In genomic region chr6:47144306-47144705, GRCh38 we compare ENCODE assay signal across 25 cellular contexts.
A peak's percentile ranks its signal among the peaks of the same experiment; 100 is the strongest.
DNase-seq lines count a peak whose midpoint lies in the region; ATAC-seq, FAIRE-seq and TF ChIP-seq lines count a peak whose summit lies in the region.
"Had no signal": no experiment of that assay in that cellular context is flagged by ENCODE, and none has a peak within 500 bp of the region (broad histone marks: within the 10 kb centered on the region; RNA-seq: fewer than 3 reads in every experiment).

No MANE protein-coding gene starts in this region.

- ATAC-seq in Right ventricle myocardium superior (ENCODE audit: poor library complexity) (peak; percentile 82), heart right ventricle (peak in 6 of 8 donors; percentile 56 to 85 (median 70))
- ATAC-seq: left lobe of liver had no signal

- peaks cover 0 to 25% of the 10 kb centered on the region in 2 donors for H3K4me1 ChIP-seq in right atrium auricular region
- peaks cover 3% of the 10 kb centered on the region for H3K4me1 ChIP-seq in astrocyte (ENCODE audit: insufficient read depth, low read length)
- H3K4me1 ChIP-seq in heart right ventricle = peaks cover 0 to 24% (median 10%) of the 10 kb centered on the region in 9 donors
- H3K4me1 ChIP-seq: prostate gland had no signal

- peak overlapping the region; percentile 84 for H3K27ac Mint-ChIP-seq in astrocyte (ENCODE audit: unreplicated experiment)
- no peak overlapping the region for H3K27ac Mint-ChIP-seq in activated CD4-positive, alpha-beta memory T cell treated with anti-CD3 and anti-CD28 coated beads, Interleukin-2, amount 10 ng/mL, durations not matched to agents 7 days and 5 days
- H3K27ac Mint-ChIP-seq: activated naive CD4-positive, alpha-beta T cell treated with anti-CD3 and anti-CD28 coated beads, Interleukin-2, amount 50 U/mL, for 24 hours; endodermal cell; HFFc6; T-helper 1 cell treated with Interleukin-12 subunit alpha and Interleukin-12 subunit beta and Interleukin-4 antibody, amounts not matched to agents 30 μg/mL and 1 μg/mL, for 36 hours had no signal

- no peaks in the 10 kb centered on the region for H3K36me3 Mint-ChIP-seq in astrocyte (ENCODE audit: low read depth, unreplicated experiment)
- H3K36me3 Mint-ChIP-seq in activated CD4-positive, alpha-beta memory T cell treated with anti-CD3 and anti-CD28 coated beads, Interleukin-2, amount 10 ng/mL, durations not matched to agents 7 days and 5 days (ENCODE audit: low read depth) = no peaks in the 10 kb centered on the region
- H3K36me3 Mint-ChIP-seq: activated naive CD4-positive, alpha-beta T cell treated with anti-CD3 and anti-CD28 coated beads, Interleukin-2, amount 50 U/mL, for 24 hours had no signal

- no peaks in the 10 kb centered on the region for H3K27me3 Mint-ChIP-seq in astrocyte (ENCODE audit: low read depth, unreplicated experiment)
- H3K27me3 Mint-ChIP-seq in activated CD4-positive, alpha-beta memory T cell treated with anti-CD3 and anti-CD28 coated beads, Interleukin-2, amount 10 ng/mL, durations not matched to agents 7 days and 5 days = peaks cover 3% of the 10 kb centered on the region

- no peaks in the 10 kb centered on the region for H3K36me3 ChIP-seq in right atrium auricular region
- H3K36me3 ChIP-seq in astrocyte (ENCODE audit: insufficient read depth, low read length) = no peaks in the 10 kb centered on the region
- no peaks in the 10 kb centered on the region for H3K36me3 ChIP-seq in heart right ventricle
- H3K36me3 ChIP-seq: cardiac muscle cell, prostate gland, thoracic aorta had no signal

- H3K4me3 ChIP-seq in right atrium auricular region (no peak overlapping the region), astrocyte (ENCODE audit: insufficient read depth, low read depth, low read length) (no peak overlapping the region), heart right ventricle (no peak overlapping the region)
- H3K4me3 ChIP-seq: cardiac muscle cell, prostate gland, thoracic aorta had no signal

- H3K9me3 Mint-ChIP-seq in astrocyte (ENCODE audit: unreplicated experiment) = no peaks in the 10 kb centered on the region
- H3K9me3 Mint-ChIP-seq in activated CD4-positive, alpha-beta memory T cell treated with anti-CD3 and anti-CD28 coated beads, Interleukin-2, amount 10 ng/mL, durations not matched to agents 7 days and 5 days = no peaks in the 10 kb centered on the region
- H3K9me3 Mint-ChIP-seq: activated naive CD4-positive, alpha-beta T cell treated with anti-CD3 and anti-CD28 coated beads, Interleukin-2, amount 50 U/mL, for 24 hours; HFFc6; T-helper 1 cell treated with Interleukin-12 subunit alpha and Interleukin-12 subunit beta and Interleukin-4 antibody, amounts not matched to agents 30 μg/mL and 1 μg/mL, for 36 hours had no signal

- no peak for FAIRE-seq in astrocyte (lab: Jason Lieb, UNC)
- FAIRE-seq: G401.6 had no signal

- no peak overlapping the region for H3K4me2 ChIP-seq in astrocyte (ENCODE audit: low read length)

- peaks cover 31% of the 10 kb centered on the region for H3K4me1 Mint-ChIP-seq in astrocyte (ENCODE audit: low read depth, unreplicated experiment)
- no peaks in the 10 kb centered on the region for H3K4me1 Mint-ChIP-seq in activated CD4-positive, alpha-beta memory T cell treated with anti-CD3 and anti-CD28 coated beads, Interleukin-2, amount 10 ng/mL, durations not matched to agents 7 days and 5 days
- H3K4me1 Mint-ChIP-seq: activated naive CD4-positive, alpha-beta T cell treated with anti-CD3 and anti-CD28 coated beads, Interleukin-2, amount 50 U/mL, for 24 hours had no signal

- H3K79me2 ChIP-seq in astrocyte (ENCODE audit: insufficient read depth, low read length) = no peaks in the 10 kb centered on the region

- H2AFZ ChIP-seq in astrocyte (ENCODE audit: low read depth, low read length) = no peak overlapping the region

- H3K4me3 Mint-ChIP-seq in astrocyte (ENCODE audit: unreplicated experiment) = no peak overlapping the region
- H3K4me3 Mint-ChIP-seq in activated CD4-positive, alpha-beta memory T cell treated with anti-CD3 and anti-CD28 coated beads, Interleukin-2, amount 10 ng/mL, durations not matched to agents 7 days and 5 days = no peak overlapping the region
- H3K4me3 Mint-ChIP-seq: activated naive CD4-positive, alpha-beta T cell treated with anti-CD3 and anti-CD28 coated beads, Interleukin-2, amount 50 U/mL, for 24 hours; endodermal cell; HFFc6; T-helper 1 cell treated with Interleukin-12 subunit alpha and Interleukin-12 subunit beta and Interleukin-4 antibody, amounts not matched to agents 30 μg/mL and 1 μg/mL, for 36 hours had no signal

- POLR2A ChIA-PET in activated CD4-positive, alpha-beta memory T cell treated with anti-CD3 and anti-CD28 coated beads, Interleukin-2, amount 10 ng/mL, durations not matched to agents 7 days and 5 days (lab: Charles Lee) = no interaction called here

- DNase-seq in Right ventricle myocardium superior (no peak), right atrium auricular region (ENCODE audit: low spot score) (no peak), astrocyte (ENCODE audit: low read depth) (peak; percentile 71), heart right ventricle (no peak), stromal cell of bone marrow (ENCODE audit: low read depth) (peak; percentile 26), activated gamma-delta T cell (lab: John Stamatoyannopoulos, UW) (no peak)
- no peak for DNase-seq in activated CD4-positive, alpha-beta memory T cell treated with anti-CD3 and anti-CD28 coated beads, Interleukin-2, amount 10 ng/mL, durations not matched to agents 7 days and 5 days
- no peak for DNase-seq in activated T-cell treated with anti-CD3 and anti-CD28 coated beads, Interleukin-2, amount 50 U/mL, for 1 hour
- DNase-seq: ACHN; Caco-2; endodermal cell; HFFc6; hippocampal formation; NCI-H2029; NCI-H526; RPMI8226; stimulated activated CD4-positive, alpha-beta T cell treated with anti-CD3 and anti-CD28 coated beads, Interleukin-2, amount 100 ng/mL, for 24 hours; stimulated activated CD8-positive, alpha-beta memory T cell treated with anti-CD3 and anti-CD28 coated beads, Interleukin-4, amount 100 ng/mL, for 48 hours had no signal

- H3K9me3 ChIP-seq in right atrium auricular region (no peaks in the 10 kb centered on the region), astrocyte (ENCODE audit: insufficient read depth, low read depth, low read length) (no peaks in the 10 kb centered on the region), heart right ventricle (peaks cover 0 to 11% (median 0%) of the 10 kb centered on the region in 11 donors)
- H3K9me3 ChIP-seq: prostate gland, thoracic aorta had no signal

- H4K20me1 ChIP-seq in astrocyte (ENCODE audit: insufficient read depth, low read length) = no peaks in the 10 kb centered on the region

- H3K9ac ChIP-seq in astrocyte (ENCODE audit: low read length) = no peak overlapping the region

- CTCF ChIA-PET in activated CD4-positive, alpha-beta memory T cell treated with anti-CD3 and anti-CD28 coated beads, Interleukin-2, amount 10 ng/mL, durations not matched to agents 7 days and 5 days (lab: Charles Lee) = no interaction called here

- intact Hi-C loops in Right ventricle myocardium superior (cut with DNase I) = loop anchor here (10.0 kb wide), 1 partner anchor 100 kb away; no protein-coding TSS in a partner anchor
- intact Hi-C loops in heart right ventricle (cut with DNase I) = no loop called here

- WGBS in heart right ventricle, 2 donors = 58 to 72% methylated on average over 4 of the region's 4 CpGs

- TF ChIP-seq CTCF in right atrium auricular region (IDR thresholded peaks at IDR 0.05) = no peak
- no peak for TF ChIP-seq CTCF in astrocyte (IDR thresholded peaks at IDR 0.05; ENCODE audit: insufficient read depth, low read depth, low read length)
- no peak for TF ChIP-seq CTCF in heart right ventricle (IDR thresholded peaks at IDR 0.05)

- H3K27me3 ChIP-seq in right atrium auricular region (no peaks in the 10 kb centered on the region), astrocyte (ENCODE audit: insufficient read depth, low read length) (no peaks in the 10 kb centered on the region), heart right ventricle (no peaks in the 10 kb centered on the region)
- H3K27me3 ChIP-seq: cardiac muscle cell had no signal

- H3K27ac ChIP-seq in right atrium auricular region (no peak overlapping the region), astrocyte (ENCODE audit: low read depth, low read length) (no peak overlapping the region), heart right ventricle (peak overlapping the region in 3 of 10 donors; percentile 6 to 48 (median 21))
- H3K27ac ChIP-seq: cardiac muscle cell, prostate gland, thoracic aorta had no signal

Comparison
In these comparisons a context has a peak if more than half of its experiments do, and no peak if none do; other contexts are left out.
1. DNase-seq: peak in astrocyte (single experiment) and stromal cell of bone marrow (single experiment); none in Right ventricle myocardium superior (single experiment), right atrium auricular region (single experiment), heart right ventricle (0 of 2), activated CD4-positive, alpha-beta memory T cell treated with anti-CD3 and anti-CD28 coated beads, Interleukin-2, amount 10 ng/mL, durations not matched to agents 7 days and 5 days (single experiment), activated T-cell treated with anti-CD3 and anti-CD28 coated beads, Interleukin-2, amount 50 U/mL, for 1 hour (single experiment) and activated gamma-delta T cell (single experiment).